8 cellular contexts compared by ENCODE assay signal in genomic region chrX:15853586-15854079, GRCh38. TPM values are rescaled to one million over a fixed set of nuclear protein-coding genes. Genes with fewer than 3 reads are reported as not detected.
DNase-seq lines count a peak whose midpoint lies in the region; ATAC-seq and TF ChIP-seq lines count a peak whose summit lies in the region.

No MANE protein-coding gene starts in this region.

- H3K27ac Mint-ChIP-seq in activated naive CD4-positive, alpha-beta T cell treated with anti-CD3 and anti-CD28 coated beads, Interleukin-2, amount 10 ng/mL, durations not matched to agents 7 days and 5 days = peak overlapping the region; percentile 82
- peak overlapping the region; percentile 42 for H3K27ac Mint-ChIP-seq in activated naive CD8-positive, alpha-beta T cell treated with anti-CD3 and anti-CD28 coated beads, Interleukin-2, amount 10 ng/mL, durations not matched to agents 7 days and 5 days

- H3K4me1 Mint-ChIP-seq in activated naive CD4-positive, alpha-beta T cell treated with anti-CD3 and anti-CD28 coated beads, Interleukin-2, amount 10 ng/mL, durations not matched to agents 7 days and 5 days = peaks cover 35% of the 10 kb centered on the region
- peaks cover 19% of the 10 kb centered on the region for H3K4me1 Mint-ChIP-seq in activated naive CD8-positive, alpha-beta T cell treated with anti-CD3 and anti-CD28 coated beads, Interleukin-2, amount 10 ng/mL, durations not matched to agents 7 days and 5 days

- peaks cover 0 to 9% of the 10 kb centered on the region in 2 donors for H3K27me3 ChIP-seq in left lung
- no peaks in the 10 kb centered on the region for H3K27me3 ChIP-seq in upper lobe of right lung

- no peaks in the 10 kb centered on the region for H3K9me3 Mint-ChIP-seq in activated naive CD4-positive, alpha-beta T cell treated with anti-CD3 and anti-CD28 coated beads, Interleukin-2, amount 10 ng/mL, durations not matched to agents 7 days and 5 days
- no peaks in the 10 kb centered on the region for H3K9me3 Mint-ChIP-seq in activated naive CD8-positive, alpha-beta T cell treated with anti-CD3 and anti-CD28 coated beads, Interleukin-2, amount 10 ng/mL, durations not matched to agents 7 days and 5 days

- H3K4me1 ChIP-seq in left lung = peaks cover 3 to 12% of the 10 kb centered on the region in 2 donors
- H3K4me1 ChIP-seq in upper lobe of right lung = no peaks in the 10 kb centered on the region

- CTCF ChIA-PET in activated naive CD4-positive, alpha-beta T cell treated with anti-CD3 and anti-CD28 coated beads, Interleukin-2, amount 10 ng/mL, durations not matched to agents 7 days and 5 days (lab: Charles Lee) = no interaction called here
- CTCF ChIA-PET in HEK293T (lab: Yijun Ruan, JAX) = no interaction called here

- DNase-seq in activated naive CD4-positive, alpha-beta T cell treated with anti-CD3 and anti-CD28 coated beads, Interleukin-2, amount 10 ng/mL, durations not matched to agents 7 days and 5 days = no peak
- DNase-seq in activated naive CD4-positive, alpha-beta T cell treated with Interleukin-2 at 50 U/mL for 16 hours = no peak
- DNase-seq in activated naive CD8-positive, alpha-beta T cell treated with anti-CD3 and anti-CD28 coated beads, Interleukin-2, amount 10 ng/mL, durations not matched to agents 7 days and 5 days = no peak
- DNase-seq in left lung (no peak), upper lobe of right lung (no peak), HEK293T (ENCODE audit: extremely low spot score) (no peak)
- DNase-seq in activated CD4-positive, alpha-beta T cell treated with anti-CD3 and anti-CD28 coated beads for 48 hours = no peak
- no peak for DNase-seq in stimulated activated CD4-positive, alpha-beta T cell treated with anti-CD3 and anti-CD28 coated beads, Interleukin-2, amount 100 ng/mL, for 24 hours

- H3K27ac ChIP-seq in left lung = peak overlapping the region; percentile 86 to 97
- H3K27ac ChIP-seq in upper lobe of right lung = peak overlapping the region; percentile 82

- H3K36me3 ChIP-seq in left lung (no peaks in the 10 kb centered on the region), upper lobe of right lung (no peaks in the 10 kb centered on the region)

- no peaks in the 10 kb centered on the region for H3K27me3 Mint-ChIP-seq in activated naive CD4-positive, alpha-beta T cell treated with anti-CD3 and anti-CD28 coated beads, Interleukin-2, amount 10 ng/mL, durations not matched to agents 7 days and 5 days
- peaks cover 2% of the 10 kb centered on the region for H3K27me3 Mint-ChIP-seq in activated naive CD8-positive, alpha-beta T cell treated with anti-CD3 and anti-CD28 coated beads, Interleukin-2, amount 10 ng/mL, durations not matched to agents 7 days and 5 days

- peak overlapping the region; percentile 73 for H3K4me3 Mint-ChIP-seq in activated naive CD4-positive, alpha-beta T cell treated with anti-CD3 and anti-CD28 coated beads, Interleukin-2, amount 10 ng/mL, durations not matched to agents 7 days and 5 days
- H3K4me3 Mint-ChIP-seq in activated naive CD8-positive, alpha-beta T cell treated with anti-CD3 and anti-CD28 coated beads, Interleukin-2, amount 10 ng/mL, durations not matched to agents 7 days and 5 days = peak overlapping the region; percentile 72

- peak overlapping the region; percentile 53 to 54 for H3K4me3 ChIP-seq in left lung
- peak overlapping the region; percentile 60 for H3K4me3 ChIP-seq in upper lobe of right lung

- no peak for ATAC-seq in activated naive CD8-positive, alpha-beta T cell treated with anti-CD3 and anti-CD28 coated beads, Interleukin-2, amount 10 ng/mL, durations not matched to agents 7 days and 5 days (ENCODE audit: low read depth)
- no peak for ATAC-seq in left lung
- no peak for ATAC-seq in upper lobe of right lung

- POLR2A ChIA-PET in activated naive CD8-positive, alpha-beta T cell treated with anti-CD3 and anti-CD28 coated beads, Interleukin-2, amount 10 ng/mL, durations not matched to agents 7 days and 5 days (lab: Charles Lee) = no interaction called here
- POLR2A ChIA-PET in HEK293T (lab: Yijun Ruan, JAX) = no interaction called here

- intact Hi-C loops in left lung (cut with DNase I) (no loop called here), upper lobe of right lung (cut with DNase I) (no loop called here)

- H3K9me3 ChIP-seq in left lung (no peaks in the 10 kb centered on the region), upper lobe of right lung (no peaks in the 10 kb centered on the region)

- TF ChIP-seq CTCF in left lung (IDR thresholded peaks at IDR 0.05) (no peak), upper lobe of right lung (IDR thresholded peaks at IDR 0.05) (no peak)

- peaks cover 13% of the 10 kb centered on the region for H3K36me3 Mint-ChIP-seq in activated naive CD4-positive, alpha-beta T cell treated with anti-CD3 and anti-CD28 coated beads, Interleukin-2, amount 10 ng/mL, durations not matched to agents 7 days and 5 days
- peaks cover 11% of the 10 kb centered on the region for H3K36me3 Mint-ChIP-seq in activated naive CD8-positive, alpha-beta T cell treated with anti-CD3 and anti-CD28 coated beads, Interleukin-2, amount 10 ng/mL, durations not matched to agents 7 days and 5 days

TF ChIP-seq in HEK293T, 16 proteins besides CTCF, POLR2A, EP300 and RAD21:
- TF ChIP-seq NFRKB (IDR thresholded peaks at IDR 0.05) (no peak), HDGF (IDR thresholded peaks at IDR 0.05; ENCODE audit: borderline replicate concordance) (no peak), ELF4 (IDR thresholded peaks at IDR 0.05) (no peak), FOXK2 (IDR thresholded peaks at IDR 0.05) (no peak), L3MBTL2 (conservative IDR thresholded peaks at IDR 0.05) (no peak), TARDBP (IDR thresholded peaks at IDR 0.05) (no peak)

RNA-seq across cellular contexts. Expression of gene AP1S2, which starts 1.0 kb away (rescaled TPM):
- total RNA-seq in activated naive CD8-positive, alpha-beta T cell treated with anti-CD3 and anti-CD28 coated beads, Interleukin-2, amount 10 ng/mL, durations not matched to agents 7 days and 5 days = 10 to 100 TPM; 28.8 to 31.5 TPM
- total RNA-seq in left lung = 10 to 100 TPM; 35.9 to 63.4 TPM
- 41.2 TPM for total RNA-seq in upper lobe of right lung
